In genomic region chr15:80060490-80061006, GRCh38 we compare ENCODE assay signal across 8 cellular contexts. TPM values are rescaled to one million over a fixed set of nuclear protein-coding genes. Genes with fewer than 3 reads are reported as not detected.
DNase-seq lines count a peak whose midpoint lies in the region; ATAC-seq lines count a peak whose summit lies in the region.
"Not testable (repeated sequence)": the region's sequence is repeated elsewhere in the genome, so short reads cannot be mapped to it uniquely, and the experiment has no call there.

No MANE protein-coding gene starts in this region.

- H3K27me3 ChIP-seq in CD8-positive, alpha-beta memory T cell (ENCODE audit: insufficient read depth, low read length, poor library complexity, severe bottlenecking); HUES48 (ENCODE audit: control insufficient read depth, insufficient read depth, low read length); neuron (ENCODE audit: insufficient read depth, low read length): not testable (repeated sequence)

- H3K27ac ChIP-seq in CD8-positive, alpha-beta memory T cell (ENCODE audit: low read depth, low read length): peak overlapping the region; percentile 83
- H3K27ac ChIP-seq in HUES48 (ENCODE audit: low read depth, low read length): peak overlapping the region; percentile 99

- H3K36me3 Mint-ChIP-seq in CD8-positive, alpha-beta memory T cell; dendritic cell treated with granulocyte-macrophage colony-stimulating factor and Interleukin-4, amounts not matched to agents 40 ng/mL and 50 ng/mL, for 4 days (ENCODE audit: low read depth): not testable (repeated sequence)

- peaks cover 39 to 59% (median 46%) of the 10 kb centered on the region in 3 donors for H3K4me1 Mint-ChIP-seq in CD8-positive, alpha-beta memory T cell
- peaks cover 20% of the 10 kb centered on the region for H3K4me1 Mint-ChIP-seq in dendritic cell treated with granulocyte-macrophage colony-stimulating factor and Interleukin-4, amounts not matched to agents 40 ng/mL and 50 ng/mL, for 4 days (ENCODE audit: low read depth)
- peaks cover 70% of the 10 kb centered on the region for H3K4me1 Mint-ChIP-seq in stimulated activated naive CD8-positive, alpha-beta T cell treated with anti-CD3 and anti-CD28 coated beads, Interleukin-15, amount 100 ng/mL, for 72 hours

- POLR2A ChIA-PET in CD8-positive, alpha-beta memory T cell (lab: Charles Lee): interaction anchor here (0.5 to 2.7 kb wide), 8 partner anchors 11 to 165 kb away, joined by 3 to 17 read pairs (median 4); partner anchors contain the start of gene BCL2A1

- CTCF ChIA-PET in CD8-positive, alpha-beta memory T cell (lab: Charles Lee): interaction anchor here (0.8 to 2.6 kb wide), 3 partner anchors 11 to 91 kb away, joined by 3 to 7 read pairs (median 3); no protein-coding TSS in a partner anchor

- not testable (repeated sequence) for H3K9me3 ChIP-seq in CD8-positive, alpha-beta memory T cell (ENCODE audit: low read length); HUES48 (ENCODE audit: control insufficient read depth, insufficient read depth, low read length); neuron (ENCODE audit: low read length)

- peak overlapping the region; percentile 43 for H2AFZ ChIP-seq in neuron (ENCODE audit: low read depth, low read length)

- peak overlapping the region; percentile 87 to 96 (median 94) for H3K27ac Mint-ChIP-seq in CD8-positive, alpha-beta memory T cell
- peak overlapping the region; percentile 91 for H3K27ac Mint-ChIP-seq in dendritic cell treated with granulocyte-macrophage colony-stimulating factor and Interleukin-4, amounts not matched to agents 40 ng/mL and 50 ng/mL, for 4 days
- H3K27ac Mint-ChIP-seq in stimulated activated naive CD8-positive, alpha-beta T cell treated with anti-CD3 and anti-CD28 coated beads, Interleukin-15, amount 100 ng/mL, for 72 hours: peak overlapping the region; percentile 87 to 96

- intact Hi-C loops in dendritic cell treated with granulocyte-macrophage colony-stimulating factor and Interleukin-4, amounts not matched to agents 40 ng/mL and 50 ng/mL, for 4 days (cut with micrococcal nuclease): loop anchor here (10.0 kb wide), 1 partner anchor 166 kb away; the partner anchor contains the start of gene MTHFS

- H3K9me3 Mint-ChIP-seq in CD8-positive, alpha-beta memory T cell; dendritic cell treated with granulocyte-macrophage colony-stimulating factor and Interleukin-4, amounts not matched to agents 40 ng/mL and 50 ng/mL, for 4 days; stimulated activated naive CD8-positive, alpha-beta T cell treated with anti-CD3 and anti-CD28 coated beads, Interleukin-15, amount 100 ng/mL, for 72 hours: not testable (repeated sequence)

- not testable (repeated sequence) for H3K36me3 ChIP-seq in CD8-positive, alpha-beta memory T cell (ENCODE audit: insufficient read depth, low read length); HUES48 (ENCODE audit: control insufficient read depth, insufficient read depth, low read length); neuron (ENCODE audit: insufficient read depth, low read length)

- ATAC-seq in stimulated activated naive CD8-positive, alpha-beta T cell treated with anti-CD3 and anti-CD28 coated beads, Interleukin-15, amount 100 ng/mL, for 72 hours: not testable (repeated sequence)

- H3K4me3 Mint-ChIP-seq in CD8-positive, alpha-beta memory T cell: peak overlapping the region; percentile 84 to 97 (median 92)
- H3K4me3 Mint-ChIP-seq in dendritic cell treated with granulocyte-macrophage colony-stimulating factor and Interleukin-4, amounts not matched to agents 40 ng/mL and 50 ng/mL, for 4 days: peak overlapping the region; percentile 86
- peak overlapping the region; percentile 83 to 84 for H3K4me3 Mint-ChIP-seq in stimulated activated naive CD8-positive, alpha-beta T cell treated with anti-CD3 and anti-CD28 coated beads, Interleukin-15, amount 100 ng/mL, for 72 hours

- peaks cover 20% of the 10 kb centered on the region for H3K4me1 ChIP-seq in CD8-positive, alpha-beta memory T cell (ENCODE audit: insufficient read depth, low read length)
- H3K4me1 ChIP-seq in HUES48 (ENCODE audit: control insufficient read depth, insufficient read depth, low read length) (peaks cover 47% of the 10 kb centered on the region), neuron (ENCODE audit: insufficient read depth, low read length) (peaks cover 26% of the 10 kb centered on the region)

- H3K4me3 ChIP-seq in CD8-positive, alpha-beta memory T cell (ENCODE audit: low read length): peak overlapping the region; percentile 40
- H3K4me3 ChIP-seq in HUES48 (ENCODE audit: low read depth, low read length): peak overlapping the region; percentile 86
- peak overlapping the region; percentile 83 for H3K4me3 ChIP-seq in iPS-11a (ENCODE audit: low read depth, low read length)
- H3K4me3 ChIP-seq in neuron (ENCODE audit: low read length): peak overlapping the region; percentile 57

- DNase-seq in CD8-positive, alpha-beta memory T cell: peak in 1 of 5 donors; percentile 29
- DNase-seq in RKO (ENCODE audit: low spot score) (peak; percentile 86), activated T-cell treated with anti-CD3 and anti-CD28 coated beads for 48 hours (ENCODE audit: low read depth) (peak; percentile 19)
- peak; percentile 16 to 35 for DNase-seq in stimulated activated naive CD8-positive, alpha-beta T cell treated with anti-CD3 and anti-CD28 coated beads, Interleukin-15, amount 100 ng/mL, for 72 hours

- H3K27me3 Mint-ChIP-seq in CD8-positive, alpha-beta memory T cell; dendritic cell treated with granulocyte-macrophage colony-stimulating factor and Interleukin-4, amounts not matched to agents 40 ng/mL and 50 ng/mL, for 4 days; stimulated activated naive CD8-positive, alpha-beta T cell treated with anti-CD3 and anti-CD28 coated beads, Interleukin-15, amount 100 ng/mL, for 72 hours: not testable (repeated sequence)

- peak overlapping the region; percentile 79 for H3K9ac ChIP-seq in HUES48 (ENCODE audit: low read depth, low read length)

RNA-seq across cellular contexts. Expression of gene ZFAND6, which starts 1.1 kb away (rescaled TPM):
- total RNA-seq in CD8-positive, alpha-beta memory T cell: 10 to 100 TPM; 27.5 to 28.6 TPM
- polyA plus RNA-seq in CD8-positive, alpha-beta memory T cell: 111 TPM
